In genomic region chr12:54442071-54442470, GRCh38 we compare ENCODE assay signal across 15 cellular contexts. TPM values are rescaled to one million over a fixed set of nuclear protein-coding genes. Genes with fewer than 3 reads are reported as not detected.
DNase-seq lines count a peak whose midpoint lies in the region; FAIRE-seq and TF ChIP-seq lines count a peak whose summit lies in the region.
"Had no signal": no experiment of that assay in that cellular context is flagged by ENCODE, and none has a peak within 500 bp of the region (broad histone marks: within the 10 kb centered on the region; RNA-seq: fewer than 3 reads in every experiment).

No MANE protein-coding gene starts in this region.

- no peak for TF ChIP-seq CTCF in VCaP (conservative IDR thresholded peaks at IDR 0.05)
- no peak for TF ChIP-seq CTCF in fibroblast of the aortic adventitia (IDR thresholded peaks at IDR 0.05; ENCODE audit: insufficient read depth, low read length)

- peak; percentile 23 for DNase-seq in fibroblast of the aortic adventitia (ENCODE audit: low read depth)
- DNase-seq in NCI-H2107 (lab: John Stamatoyannopoulos, UW) = no peak
- no peak for DNase-seq in H54 (ENCODE audit: insufficient read length, low spot score)
- DNase-seq in GF-D8 (lab: John Stamatoyannopoulos, UW) = no peak
- DNase-seq: Calu3; CD8-positive, alpha-beta T cell; DMS79 treated with DMSO at 0.1 percent for 48 hours had no signal

- no peaks in the 10 kb centered on the region for H3K27me3 ChIP-seq in BLaER1 treated with 17β-estradiol and CSF1 and Interleukin-3, amounts not matched to agents 10 nM and 100 nM

- H3K36me3 ChIP-seq in BLaER1 treated with 17β-estradiol and CSF1 and Interleukin-3, amounts not matched to agents 10 nM and 100 nM = no peaks in the 10 kb centered on the region
- H3K36me3 ChIP-seq: HAP-1 had no signal

- H3K4me1 ChIP-seq in BLaER1 treated with 17β-estradiol and CSF1 and Interleukin-3, amounts not matched to agents 10 nM and 100 nM = peaks cover 23 to 31% (median 26%) of the 10 kb centered on the region in 10 experiments

- H3K9me3 ChIP-seq in BLaER1 treated with 17β-estradiol and CSF1 and Interleukin-3, amounts not matched to agents 10 nM and 100 nM (replicated peaks in 1 of 11) = no peaks in the 10 kb centered on the region
- H3K9me3 ChIP-seq: HAP-1 had no signal

- peak overlapping the region; percentile 40 to 72 (median 61); a peak in 20 of 22 replicates for H3K4me2 ChIP-seq in BLaER1 treated with 17β-estradiol and CSF1 and Interleukin-3, amounts not matched to agents 10 nM and 100 nM

- TF ChIP-seq POLR2A in H54 (IDR thresholded peaks at IDR 0.05; ENCODE audit: low read depth, low read length) = no peak

- H3K4me3 ChIP-seq in BLaER1 treated with 17β-estradiol and CSF1 and Interleukin-3, amounts not matched to agents 10 nM and 100 nM = no peak overlapping the region
- H3K4me3 ChIP-seq in fibroblast of the aortic adventitia (ENCODE audit: low read depth, low read length) = no peak overlapping the region
- H3K4me3 ChIP-seq: GM12878, HAP-1 had no signal

- H3K27ac ChIP-seq in BLaER1 treated with 17β-estradiol and CSF1 and Interleukin-3, amounts not matched to agents 10 nM and 100 nM = no peak overlapping the region
- peak overlapping the region; percentile 86 for H3K27ac ChIP-seq in VCaP

- H3K9ac ChIP-seq in BLaER1 treated with 17β-estradiol and CSF1 and Interleukin-3, amounts not matched to agents 10 nM and 100 nM = no peak overlapping the region

- no peaks in the 10 kb centered on the region for H4K20me1 ChIP-seq in BLaER1 treated with 17β-estradiol and CSF1 and Interleukin-3, amounts not matched to agents 10 nM and 100 nM

- FAIRE-seq in H54 (lab: Jason Lieb, UNC) = no peak
- FAIRE-seq: GM12878, GM19239, H1 had no signal

RNA-seq across cellular contexts. Expression of gene ITGA5, which starts 23.0 kb away (rescaled TPM):
- 51.1 and 239 TPM in 2 replicates for total RNA-seq in fibroblast of the aortic adventitia (ENCODE audit: low replicate concordance)
- total RNA-seq: HT-29 had no signal

RNA-seq across cellular contexts. Expression of gene GTSF1, which starts 31.3 kb away (rescaled TPM):
- total RNA-seq in fibroblast of the aortic adventitia (ENCODE audit: low replicate concordance) = 7.1 TPM in 1 of 2 replicates, not detected in the other
- total RNA-seq: A172, HT-29 had no signal

RNA-seq across cellular contexts. Expression of gene NCKAP1L, which starts 55.5 kb away (rescaled TPM):
- total RNA-seq in fibroblast of the aortic adventitia (ENCODE audit: low replicate concordance) = not detected in 2 replicates
- total RNA-seq: A172, Calu3, H1, HT-29 had no signal

RNA-seq across cellular contexts. Expression of gene ZNF385A, which starts 57.5 kb away (rescaled TPM):
- 0.99 and 1.6 TPM in 2 replicates for total RNA-seq in fibroblast of the aortic adventitia (ENCODE audit: low replicate concordance)
